1 cellular context compared by ENCODE assay signal in genomic region chr12:27425306-27425705, GRCh38.
A peak's percentile ranks its signal among the peaks of the same experiment; 100 is the strongest.
TF ChIP-seq lines count a peak whose summit lies in the region.

No MANE protein-coding gene starts in this region.

TF ChIP-seq in K562, 482 proteins besides CTCF, POLR2A, EP300 and RAD21 (continued from another document):
- TF ChIP-seq ZNF639 (CRISPR knock-in tag; conservative IDR thresholded peaks at IDR 0.05 in 1 of 2, IDR thresholded peaks at IDR 0.05 in 1 of 2) = no peak
- TF ChIP-seq SUPT5H (IDR thresholded peaks at IDR 0.05) = no peak
- no peak for TF ChIP-seq MEIS2 (IDR thresholded peaks at IDR 0.05; ENCODE audit: partially characterized antibody)
- no peak for TF ChIP-seq CHD1 (IDR thresholded peaks at IDR 0.05; ENCODE audit: low read length)
- TF ChIP-seq HOMEZ (CRISPR knock-in tag; IDR thresholded peaks at IDR 0.05) = no peak
- no peak for TF ChIP-seq CTBP1 (IDR thresholded peaks at IDR 0.05; ENCODE audit: borderline replicate concordance)
- TF ChIP-seq ZNF3 (CRISPR knock-in tag; IDR thresholded peaks at IDR 0.05) = no peak
- no peak for TF ChIP-seq ZNF444 (CRISPR knock-in tag; IDR thresholded peaks at IDR 0.05)
- no peak for TF ChIP-seq ATF4 (CRISPR knock-in tag; IDR thresholded peaks at IDR 0.05)
- peak; percentile 42; the same call in 1 of the 2 replicates for TF ChIP-seq ZBTB12 (CRISPR knock-in tag; IDR thresholded peaks at IDR 0.05)
- TF ChIP-seq RCOR1 (IDR thresholded peaks at IDR 0.05; ENCODE audit: borderline replicate concordance in 1 of 2, low read depth in 2 of 2, low read length in 2 of 2) = no peak
- no peak for TF ChIP-seq CGGBP1 (CRISPR knock-in tag; IDR thresholded peaks at IDR 0.05)
- TF ChIP-seq ZNF24 (IDR thresholded peaks at IDR 0.05) = no peak
- no peak for TF ChIP-seq ATF1 (CRISPR knock-in tag; IDR thresholded peaks at IDR 0.05)
- 0 out of 2 replicates have a peak, but pooled peaks have one; percentile 15 for TF ChIP-seq ATF1 (tag; IDR thresholded peaks at IDR 0.05)
- peak; percentile 18; the same call in 1 of the 2 replicates for TF ChIP-seq SPI1 (IDR thresholded peaks at IDR 0.05; ENCODE audit: borderline replicate concordance, low read depth, low read length)
- no peak for TF ChIP-seq SMAD2 (IDR thresholded peaks at IDR 0.05; ENCODE audit: low read depth, low read length)
- TF ChIP-seq MTA3 (IDR thresholded peaks at IDR 0.05; ENCODE audit: borderline replicate concordance) = no peak
- no peak for TF ChIP-seq SRSF7 (optimal IDR thresholded peaks at IDR 0.05; ENCODE audit: low read depth, low read length)
- TF ChIP-seq GABPA (tag; conservative IDR thresholded peaks at IDR 0.05; ENCODE audit: low read depth) = 0 out of 2 replicates have a peak, but pooled peaks have one; percentile 13
- TF ChIP-seq PHB2 (IDR thresholded peaks at IDR 0.05; ENCODE audit: low read depth) = no peak
- peak; percentile 74 for TF ChIP-seq CREM (IDR thresholded peaks at IDR 0.05; ENCODE audit: low read depth)
- no peak for TF ChIP-seq ZNF589 (CRISPR knock-in tag; IDR thresholded peaks at IDR 0.05; ENCODE audit: low read depth)
- TF ChIP-seq SNAPC5 (CRISPR knock-in tag; IDR thresholded peaks at IDR 0.05) = no peak
- no peak for TF ChIP-seq RBM15 (IDR thresholded peaks at IDR 0.05; ENCODE audit: insufficient read depth, low read length)
